Comparison of ENCODE assay signal across 31 cellular contexts in the genomic region with DNA sequence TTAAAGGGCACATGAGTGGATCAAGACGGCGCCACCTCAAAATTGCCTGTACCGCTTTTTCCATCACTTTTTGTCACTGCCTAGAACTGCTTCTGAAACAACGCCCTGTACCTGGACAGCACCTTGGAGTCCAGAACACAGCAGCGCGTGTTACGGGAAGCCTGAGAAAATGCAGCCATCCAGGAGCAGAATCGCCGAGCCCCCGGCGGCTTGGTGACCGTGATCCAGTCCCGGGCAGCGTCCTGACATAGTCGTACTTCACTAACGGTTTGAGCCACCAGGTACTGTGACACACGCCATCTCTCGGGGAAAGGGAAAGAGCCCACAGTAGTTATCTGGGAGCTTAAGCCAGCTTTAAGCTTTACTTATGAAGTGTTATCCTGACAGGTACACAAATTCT.
DNase-seq lines count a peak whose midpoint lies in the region; ATAC-seq and TF ChIP-seq lines count a peak whose summit lies in the region.
"Had no signal": no experiment of that assay in that cellular context is flagged by ENCODE, and none has a peak within 500 bp of the region (broad histone marks: within the 10 kb centered on the region; RNA-seq: fewer than 3 reads in every experiment).

No MANE protein-coding gene starts in this region.

- no peak for TF ChIP-seq CTCF in spleen (IDR thresholded peaks at IDR 0.05 in 8 of 11, conservative IDR thresholded peaks at IDR 0.05 in 3 of 11)
- no peak for TF ChIP-seq CTCF in tibial artery (IDR thresholded peaks at IDR 0.05)

- no peak for TF ChIP-seq POLR2A in spleen (IDR thresholded peaks at IDR 0.05)

- H3K36me3 ChIP-seq in spleen (no peaks in the 10 kb centered on the region), tibial artery (no peaks in the 10 kb centered on the region)
- H3K36me3 ChIP-seq: BE2C; BLaER1; BLaER1 treated with 17β-estradiol and CSF1 and Interleukin-3, amounts not matched to agents 10 nM and 100 nM had no signal

- DNase-seq in mesenteric fat pad (ENCODE audit: low spot score) (peak; percentile 81), sciatic nerve (ENCODE audit: low spot score) (peak; percentile 38), spleen (peak; percentile 41), tibial artery (no peak), right cardiac atrium (no peak), posterior vena cava (ENCODE audit: low spot score) (no peak)
- DNase-seq: 8988T; ACHN; AML-193; BE2C; C1 segment of cervical spinal cord; Caco-2; Calu3; CD4-positive, alpha-beta memory T cell; CD4-positive, alpha-beta T cell; CD4-positive, CD25-positive, alpha-beta regulatory T cell; CD8-positive, alpha-beta memory T cell; CD8-positive, alpha-beta T cell; COR-L47; DMS 273 treated with DMSO at 0.1 percent for 48 hours; DMS153; DMS53; DMS79; DMS79 treated with DMSO at 0.1 percent for 48 hours; DND-41; EL had no signal

- 91 to 96% (median 92%) methylated on average over 16 to 18 of the region's 18 CpGs for WGBS in spleen, 5 donors
- WGBS in right cardiac atrium = 94% methylated on average over 18 of the region's 18 CpGs

- H3K4me3 ChIP-seq in spleen (no peak overlapping the region), tibial artery (no peak overlapping the region), right cardiac atrium (ENCODE audit: low read length) (no peak overlapping the region)
- H3K4me3 ChIP-seq: A549; BLaER1; BLaER1 treated with 17β-estradiol and CSF1 and Interleukin-3, amounts not matched to agents 10 nM and 100 nM had no signal

- intact Hi-C loops in sciatic nerve (cut with DNase I) (no loop called here), spleen (cut with DNase I; ENCODE audit: low total_unique reads) (no loop called here), tibial artery (cut with DNase I; ENCODE audit: low total_unique reads) (no loop called here), right cardiac atrium (cut with DNase I) (no loop called here), posterior vena cava (cut with DNase I) (no loop called here)

- ATAC-seq in sciatic nerve (no peak), right cardiac atrium (no peak)
- ATAC-seq: A549; CD8-positive, alpha-beta T cell had no signal

- H3K27ac ChIP-seq in spleen (no peak overlapping the region), tibial artery (no peak overlapping the region), right cardiac atrium (ENCODE audit: low read length) (no peak overlapping the region)
- H3K27ac ChIP-seq: 22Rv1; A549; BLaER1; BLaER1 treated with 17β-estradiol and CSF1 and Interleukin-3, amounts not matched to agents 10 nM and 100 nM; C4-2B had no signal

- H3K9me3 ChIP-seq in spleen (no peaks in the 10 kb centered on the region), tibial artery (no peaks in the 10 kb centered on the region), right cardiac atrium (ENCODE audit: control insufficient read depth, low read length) (no peaks in the 10 kb centered on the region)
- H3K9me3 ChIP-seq: A549, BE2C, Caco-2 had no signal

- H3K4me1 ChIP-seq in spleen (no peaks in the 10 kb centered on the region), tibial artery (peaks cover 0 to 7% (median 0%) of the 10 kb centered on the region in 4 donors), right cardiac atrium (ENCODE audit: control insufficient read depth, insufficient read depth, low read length) (no peaks in the 10 kb centered on the region)
- H3K4me1 ChIP-seq: A549, BE2C, Caco-2 had no signal

- H3K27me3 ChIP-seq in spleen (replicated peaks in 1 of 7) = peaks cover 0 to 43% (median 0%) of the 10 kb centered on the region in 7 donors
- peaks cover 0 to 18% of the 10 kb centered on the region in 2 donors for H3K27me3 ChIP-seq in tibial artery
- H3K27me3 ChIP-seq in right cardiac atrium (ENCODE audit: control insufficient read depth, insufficient read depth) = no peaks in the 10 kb centered on the region
- H3K27me3 ChIP-seq: BLaER1; BLaER1 treated with 17β-estradiol and CSF1 and Interleukin-3, amounts not matched to agents 10 nM and 100 nM had no signal

Comparison
In these comparisons a context has a peak if more than half of its experiments do, and no peak if none do; other contexts are left out.
1. DNase-seq: peak in mesenteric fat pad (single experiment), sciatic nerve (single experiment) and spleen (single experiment); none in tibial artery (0 of 2), right cardiac atrium (0 of 3) and posterior vena cava (single experiment).